ENCODE assay signal across 10 cellular contexts in genomic region chr17:50371526-50371925, GRCh38. TPM values are rescaled to one million over a fixed set of nuclear protein-coding genes. Genes with fewer than 3 reads are reported as not detected.
DNase-seq lines count a peak whose midpoint lies in the region; ATAC-seq and TF ChIP-seq lines count a peak whose summit lies in the region.
"Had no signal": no experiment of that assay in that cellular context is flagged by ENCODE, and none has a peak within 500 bp of the region (broad histone marks: within the 10 kb centered on the region; RNA-seq: fewer than 3 reads in every experiment).

No MANE protein-coding gene starts in this region.

- no peaks in the 10 kb centered on the region for H3K27me3 ChIP-seq in hepatocyte

- TF ChIP-seq CTCF in activated B cell treated with CpG ODN at 0.5 μM for 24 hours (IDR thresholded peaks at IDR 0.05) = no peak
- TF ChIP-seq CTCF in hepatocyte (IDR thresholded peaks at IDR 0.05; ENCODE audit: poor library complexity) = no peak

- peaks cover 30% of the 10 kb centered on the region for H3K4me1 Mint-ChIP-seq in activated naive CD4-positive, alpha-beta T cell treated with anti-CD3 and anti-CD28 coated beads for 36 hours (ENCODE audit: low read depth)
- H3K4me1 Mint-ChIP-seq in activated B cell treated with CpG ODN at 0.5 μM for 24 hours = peaks cover 20% of the 10 kb centered on the region
- peaks cover 18% of the 10 kb centered on the region for H3K4me1 Mint-ChIP-seq in stimulated activated naive CD8-positive, alpha-beta T cell treated with anti-CD3 and anti-CD28 coated beads, Interleukin-15, amount 100 ng/mL, for 72 hours

- peak overlapping the region; percentile 99 for H3K4me3 Mint-ChIP-seq in activated naive CD4-positive, alpha-beta T cell treated with anti-CD3 and anti-CD28 coated beads for 36 hours
- H3K4me3 Mint-ChIP-seq in activated B cell treated with CpG ODN at 0.5 μM for 24 hours = peak overlapping the region; percentile 99
- peak overlapping the region; percentile 92 to 97 for H3K4me3 Mint-ChIP-seq in stimulated activated naive CD8-positive, alpha-beta T cell treated with anti-CD3 and anti-CD28 coated beads, Interleukin-15, amount 100 ng/mL, for 72 hours

- no peaks in the 10 kb centered on the region for H3K36me3 ChIP-seq in hepatocyte (replicated peaks; ENCODE audit: insufficient read depth, low read depth)

- H3K36me3 Mint-ChIP-seq in activated naive CD4-positive, alpha-beta T cell treated with anti-CD3 and anti-CD28 coated beads for 36 hours (ENCODE audit: low read depth) = peaks cover 51% of the 10 kb centered on the region
- peaks cover 58% of the 10 kb centered on the region for H3K36me3 Mint-ChIP-seq in activated B cell treated with CpG ODN at 0.5 μM for 24 hours (ENCODE audit: low read depth)

- POLR2A ChIA-PET in activated B cell treated with CpG ODN at 0.5 μM for 24 hours (lab: Charles Lee) = interaction anchor here (0.6 to 2.9 kb wide), 2 partner anchors 26 to 221 kb away, joined by 3 to 15 read pairs; partner anchors contain the start of genes LRRC59 and PPP1R9B

- H3K27ac ChIP-seq in hepatocyte = peak overlapping the region; percentile 97

- H4K20me1 ChIP-seq in hepatocyte (ENCODE audit: insufficient read depth, poor library complexity, severe bottlenecking) = no peaks in the 10 kb centered on the region

- no peaks in the 10 kb centered on the region for H3K9me2 ChIP-seq in hepatocyte (replicated peaks; ENCODE audit: insufficient read depth)

- H3K9me3 Mint-ChIP-seq in activated naive CD4-positive, alpha-beta T cell treated with anti-CD3 and anti-CD28 coated beads for 36 hours = no peaks in the 10 kb centered on the region
- no peaks in the 10 kb centered on the region for H3K9me3 Mint-ChIP-seq in activated B cell treated with CpG ODN at 0.5 μM for 24 hours
- no peaks in the 10 kb centered on the region for H3K9me3 Mint-ChIP-seq in stimulated activated naive CD8-positive, alpha-beta T cell treated with anti-CD3 and anti-CD28 coated beads, Interleukin-15, amount 100 ng/mL, for 72 hours

- no peak overlapping the region for H2AFZ ChIP-seq in hepatocyte

- no peak overlapping the region for H3K4me3 ChIP-seq in hepatocyte

- CTCF ChIA-PET in activated naive CD4-positive, alpha-beta T cell treated with anti-CD3 and anti-CD28 coated beads for 36 hours (lab: Charles Lee) = interaction anchor here (0.6 to 6.6 kb wide), 3 partner anchors 9 to 79 kb away, joined by 3 to 44 read pairs (median 5); no protein-coding TSS in a partner anchor
- CTCF ChIA-PET in activated B cell treated with CpG ODN at 0.5 μM for 24 hours (lab: Charles Lee) = no interaction called here

- DNase-seq in activated naive CD4-positive, alpha-beta T cell treated with anti-CD3 and anti-CD28 coated beads for 36 hours = no peak
- DNase-seq in activated naive CD4-positive, alpha-beta T cell treated with anti-CD3 and anti-CD28 coated beads, Interleukin-2, amount 50 U/mL, for 16 hours = no peak
- DNase-seq in activated B cell treated with CpG ODN at 0.5 μM for 24 hours = no peak
- no peak for DNase-seq in hepatocyte (ENCODE audit: low spot score)
- no peak for DNase-seq in stimulated activated naive CD8-positive, alpha-beta T cell treated with anti-CD3 and anti-CD28 coated beads, Interleukin-15, amount 100 ng/mL, for 72 hours
- no peak for DNase-seq in NCI-H1092 treated with DMSO at 0.1 percent for 48 hours (lab: John Stamatoyannopoulos, UW)
- no peak for DNase-seq in dermis blood vessel endothelial cell
- DNase-seq: AML-193, RPMI8226 had no signal

- peaks cover 4% of the 10 kb centered on the region for H3K4me1 ChIP-seq in hepatocyte (ENCODE audit: insufficient read depth)

- peaks cover 31% of the 10 kb centered on the region for H3K79me2 ChIP-seq in hepatocyte

- H3K27ac Mint-ChIP-seq in activated naive CD4-positive, alpha-beta T cell treated with anti-CD3 and anti-CD28 coated beads for 36 hours = peak overlapping the region; percentile 58
- H3K27ac Mint-ChIP-seq in activated B cell treated with CpG ODN at 0.5 μM for 24 hours = no peak overlapping the region
- H3K27ac Mint-ChIP-seq in stimulated activated naive CD8-positive, alpha-beta T cell treated with anti-CD3 and anti-CD28 coated beads, Interleukin-15, amount 100 ng/mL, for 72 hours = peak overlapping the region in 1 of 2 donors; percentile 86

- ATAC-seq in activated B cell treated with CpG ODN at 0.5 μM for 24 hours (ENCODE audit: low read depth) (no peak), GM21367 (IDR thresholded peaks at IDR 0.05; ENCODE audit: unreplicated experiment) (no peak)
- no peak for ATAC-seq in stimulated activated naive CD8-positive, alpha-beta T cell treated with anti-CD3 and anti-CD28 coated beads, Interleukin-15, amount 100 ng/mL, for 72 hours

- intact Hi-C loops in activated naive CD4-positive, alpha-beta T cell treated with anti-CD3 and anti-CD28 coated beads for 36 hours (cut with micrococcal nuclease) = no loop called here
- intact Hi-C loops in activated B cell treated with CpG ODN at 0.5 μM for 24 hours (cut with micrococcal nuclease) = no loop called here

- no peaks in the 10 kb centered on the region for H3K9me3 ChIP-seq in hepatocyte (ENCODE audit: low read depth)

- 98% methylated on average over 2 of the region's 2 CpGs for WGBS in hepatocyte (ENCODE audit: low lambda C conversion rate, missing lambda C conversion rate)

- no peaks in the 10 kb centered on the region for H3K27me3 Mint-ChIP-seq in activated naive CD4-positive, alpha-beta T cell treated with anti-CD3 and anti-CD28 coated beads for 36 hours (ENCODE audit: low read depth)
- no peaks in the 10 kb centered on the region for H3K27me3 Mint-ChIP-seq in activated B cell treated with CpG ODN at 0.5 μM for 24 hours
- no peaks in the 10 kb centered on the region for H3K27me3 Mint-ChIP-seq in stimulated activated naive CD8-positive, alpha-beta T cell treated with anti-CD3 and anti-CD28 coated beads, Interleukin-15, amount 100 ng/mL, for 72 hours

- H3K4me2 ChIP-seq in hepatocyte = peak overlapping the region; percentile 86

RNA-seq across cellular contexts. Expression of gene MRPL27, which starts 1.5 kb away (rescaled TPM):
- total RNA-seq in activated naive CD4-positive, alpha-beta T cell treated with anti-CD3 and anti-CD28 coated beads for 36 hours = 10 to 100 TPM; 55.1 to 58.2 TPM
- total RNA-seq in activated B cell treated with CpG ODN at 0.5 μM for 24 hours = 45.0 and 49.2 TPM in 2 replicates
- total RNA-seq in hepatocyte = 83.0 and 98.5 TPM in 2 replicates
- polyA plus RNA-seq in hepatocyte = 139 TPM in 2 replicates
- total RNA-seq in dermis blood vessel endothelial cell = 35.4 and 70.3 TPM in 2 replicates

RNA-seq across cellular contexts. Expression of gene EME1, which starts 1.5 kb away (rescaled TPM):
- total RNA-seq in activated naive CD4-positive, alpha-beta T cell treated with anti-CD3 and anti-CD28 coated beads for 36 hours = 10 to 100 TPM; 68.9 to 69.8 TPM
- 3.1 and 3.6 TPM in 2 replicates for total RNA-seq in activated B cell treated with CpG ODN at 0.5 μM for 24 hours
- 1.9 and 2.1 TPM in 2 replicates for total RNA-seq in hepatocyte
- 5.1 and 7.2 TPM in 2 replicates for polyA plus RNA-seq in hepatocyte
- 1.0 and 4.6 TPM in 2 replicates for total RNA-seq in dermis blood vessel endothelial cell

RNA-seq across cellular contexts. Expression of gene XYLT2, which starts 25.6 kb away (rescaled TPM):
- 10 to 100 TPM; 21.1 to 21.8 TPM for total RNA-seq in activated naive CD4-positive, alpha-beta T cell treated with anti-CD3 and anti-CD28 coated beads for 36 hours
- total RNA-seq in activated B cell treated with CpG ODN at 0.5 μM for 24 hours = 20.3 and 21.4 TPM in 2 replicates
- total RNA-seq in hepatocyte = 26.8 and 27.4 TPM in 2 replicates
- polyA plus RNA-seq in hepatocyte = 18.3 and 19.9 TPM in 2 replicates
- 26.5 and 31.8 TPM in 2 replicates for total RNA-seq in dermis blood vessel endothelial cell

RNA-seq across cellular contexts. Expression of gene LRRC59, which starts 25.8 kb away (rescaled TPM):
- total RNA-seq in activated naive CD4-positive, alpha-beta T cell treated with anti-CD3 and anti-CD28 coated beads for 36 hours = 10 to 100 TPM; 48.1 to 50.1 TPM
- total RNA-seq in activated B cell treated with CpG ODN at 0.5 μM for 24 hours (41.8 and 42.0 TPM in 2 replicates), hepatocyte (97.9 and 121 TPM in 2 replicates), dermis blood vessel endothelial cell (118 and 227 TPM in 2 replicates)
- polyA plus RNA-seq in hepatocyte = 82.3 and 105 TPM in 2 replicates

RNA-seq across cellular contexts. Expression of gene ACSF2, which starts 54.5 kb away (rescaled TPM):
- total RNA-seq in activated naive CD4-positive, alpha-beta T cell treated with anti-CD3 and anti-CD28 coated beads for 36 hours = 10 to 100 TPM; 19.7 to 20.7 TPM
- total RNA-seq in activated B cell treated with CpG ODN at 0.5 μM for 24 hours (16.4 and 17.9 TPM in 2 replicates), hepatocyte (37.7 and 47.9 TPM in 2 replicates), dermis blood vessel endothelial cell (10.1 and 15.5 TPM in 2 replicates)
- 39.1 and 43.1 TPM in 2 replicates for polyA plus RNA-seq in hepatocyte

Comparison
In these comparisons a context has a peak if more than half of its experiments do, and no peak if none do; other contexts are left out.
1. RNA of gene EME1, which starts 1.5 kb away (total RNA-seq): 68.9 to 69.8 TPM in activated naive CD4-positive, alpha-beta T cell treated with anti-CD3 and anti-CD28 coated beads for 36 hours; 3.1 to 3.6 TPM in activated B cell treated with CpG ODN at 0.5 μM for 24 hours, 1.9 to 2.1 TPM in hepatocyte and 1.0 to 4.6 TPM in dermis blood vessel endothelial cell; every median in the first group is over 10 times any median in the second.
2. Peak in every context shown above with its lines, with median percentiles within 50 percentile points of each other: H3K4me3 Mint-ChIP-seq.